Comparison of ENCODE assay signal across 30 cellular contexts in genomic region chr21:26753822-26754221, GRCh38.
"Had no signal": no experiment of that assay in that cellular context is flagged by ENCODE, and none has a peak within 500 bp of the region (broad histone marks: within the 10 kb centered on the region; RNA-seq: fewer than 3 reads in every experiment).

No MANE protein-coding gene starts in this region.

- H3K4me1 Mint-ChIP-seq: activated CD4-positive, alpha-beta memory T cell treated with anti-CD3 and anti-CD28 coated beads, Interleukin-2, amount 10 ng/mL, durations not matched to agents 7 days and 5 days; activated CD4-positive, alpha-beta T cell treated with anti-CD3 and anti-CD28 coated beads, Interleukin-2, amount 10 ng/mL, durations not matched to agents 7 days and 5 days; activated naive CD4-positive, alpha-beta T cell treated with anti-CD3 and anti-CD28 coated beads, Interleukin-2, amount 10 ng/mL, durations not matched to agents 7 days and 5 days; activated naive CD8-positive, alpha-beta T cell treated with anti-CD3 and anti-CD28 coated beads, Interleukin-2, amount 10 ng/mL, durations not matched to agents 7 days and 5 days; stimulated activated effector memory CD8-positive, alpha-beta T cell treated with anti-CD3 and anti-CD28 coated beads, Interleukin-12 subunit alpha, Interleukin-12 subunit beta, amount 100 ng/mL, for 72 hours had no signal

- H3K9me3 Mint-ChIP-seq: activated CD4-positive, alpha-beta memory T cell treated with anti-CD3 and anti-CD28 coated beads, Interleukin-2, amount 10 ng/mL, durations not matched to agents 7 days and 5 days; activated CD4-positive, alpha-beta T cell treated with anti-CD3 and anti-CD28 coated beads, Interleukin-2, amount 10 ng/mL, durations not matched to agents 7 days and 5 days; activated naive CD4-positive, alpha-beta T cell treated with anti-CD3 and anti-CD28 coated beads, Interleukin-2, amount 10 ng/mL, durations not matched to agents 7 days and 5 days; activated naive CD8-positive, alpha-beta T cell treated with anti-CD3 and anti-CD28 coated beads, Interleukin-2, amount 10 ng/mL, durations not matched to agents 7 days and 5 days; activated T-cell treated with anti-CD3 and anti-CD28 coated beads, Interleukin-2, amount 50 U/mL, for 24 hours; neural crest cell; stimulated activated effector memory CD8-positive, alpha-beta T cell treated with anti-CD3 and anti-CD28 coated beads, Interleukin-12 subunit alpha, Interleukin-12 subunit beta, amount 100 ng/mL, for 72 hours; stimulated activated naive CD8-positive, alpha-beta T cell treated with anti-CD3 and anti-CD28 coated beads, Interleukin-15, Interleukin-2, amounts not matched to agents 100 ng/mL and 50 ng/mL, for 24 hours had no signal

- DNase-seq: activated CD4-positive, alpha-beta memory T cell treated with anti-CD3 and anti-CD28 coated beads, Interleukin-2, amount 10 ng/mL, durations not matched to agents 7 days and 5 days; activated CD4-positive, alpha-beta T cell treated with anti-CD3 and anti-CD28 coated beads for 1 hour; activated CD4-positive, alpha-beta T cell treated with anti-CD3 and anti-CD28 coated beads, Interleukin-2, amount 10 ng/mL, durations not matched to agents 7 days and 5 days; activated CD8-positive, alpha-beta memory T cell treated with anti-CD3 and anti-CD28 coated beads, Interleukin-2, amount 50 U/mL, for 48 hours; activated gamma-delta T cell; activated naive CD4-positive, alpha-beta T cell treated with anti-CD3 and anti-CD28 coated beads, Interleukin-2, amount 10 ng/mL, durations not matched to agents 7 days and 5 days; activated naive CD8-positive, alpha-beta T cell treated with anti-CD3 and anti-CD28 coated beads, Interleukin-2, amount 10 ng/mL, durations not matched to agents 7 days and 5 days; activated T-cell treated with anti-CD3 and anti-CD28 coated beads, Interleukin-2, amount 50 U/mL, for 24 hours; brain microvascular endothelial cell; dorsolateral prefrontal cortex; effector memory CD4-positive, alpha-beta T cell; gastrocnemius medialis; glutamatergic neuron; islet precursor cell; left cardiac atrium; left ventricle myocardium superior; nucleus accumbens; pancreas; retina; sigmoid colon; small intestine; stimulated activated CD4-positive, alpha-beta T cell treated with anti-CD3 and anti-CD28 coated beads, Interleukin-4, amount 100 ng/mL, for 24 hours; trophoblast cell; uterus had no signal

- H3K27me3 ChIP-seq: brain microvascular endothelial cell, gastrocnemius medialis, pancreas, sigmoid colon, uterus had no signal

- H3K27me3 Mint-ChIP-seq: activated CD4-positive, alpha-beta memory T cell treated with anti-CD3 and anti-CD28 coated beads, Interleukin-2, amount 10 ng/mL, durations not matched to agents 7 days and 5 days; activated CD4-positive, alpha-beta T cell treated with anti-CD3 and anti-CD28 coated beads, Interleukin-2, amount 10 ng/mL, durations not matched to agents 7 days and 5 days; activated naive CD4-positive, alpha-beta T cell treated with anti-CD3 and anti-CD28 coated beads, Interleukin-2, amount 10 ng/mL, durations not matched to agents 7 days and 5 days; activated T-cell treated with anti-CD3 and anti-CD28 coated beads, Interleukin-2, amount 50 U/mL, for 24 hours; stimulated activated naive CD8-positive, alpha-beta T cell treated with anti-CD3 and anti-CD28 coated beads, Interleukin-15, Interleukin-2, amounts not matched to agents 100 ng/mL and 50 ng/mL, for 24 hours had no signal

- H3K4me3 Mint-ChIP-seq: activated CD4-positive, alpha-beta memory T cell treated with anti-CD3 and anti-CD28 coated beads, Interleukin-2, amount 10 ng/mL, durations not matched to agents 7 days and 5 days; activated CD4-positive, alpha-beta T cell treated with anti-CD3 and anti-CD28 coated beads, Interleukin-2, amount 10 ng/mL, durations not matched to agents 7 days and 5 days; activated naive CD4-positive, alpha-beta T cell treated with anti-CD3 and anti-CD28 coated beads, Interleukin-2, amount 10 ng/mL, durations not matched to agents 7 days and 5 days; activated naive CD8-positive, alpha-beta T cell treated with anti-CD3 and anti-CD28 coated beads, Interleukin-2, amount 10 ng/mL, durations not matched to agents 7 days and 5 days; activated T-cell treated with anti-CD3 and anti-CD28 coated beads, Interleukin-2, amount 50 U/mL, for 24 hours; neural crest cell; stimulated activated effector memory CD8-positive, alpha-beta T cell treated with anti-CD3 and anti-CD28 coated beads, Interleukin-12 subunit alpha, Interleukin-12 subunit beta, amount 100 ng/mL, for 72 hours; stimulated activated naive CD8-positive, alpha-beta T cell treated with anti-CD3 and anti-CD28 coated beads, Interleukin-15, Interleukin-2, amounts not matched to agents 100 ng/mL and 50 ng/mL, for 24 hours had no signal

- H3K36me3 ChIP-seq: brain microvascular endothelial cell, gastrocnemius medialis, pancreas, prostate gland, sigmoid colon, thoracic aorta, uterus had no signal

- H3K4me3 ChIP-seq: coronary artery, dorsolateral prefrontal cortex, gastrocnemius medialis, pancreas, prostate gland, sigmoid colon, thoracic aorta, uterus had no signal

- H3K36me3 Mint-ChIP-seq: activated naive CD4-positive, alpha-beta T cell treated with anti-CD3 and anti-CD28 coated beads, Interleukin-2, amount 10 ng/mL, durations not matched to agents 7 days and 5 days; activated naive CD8-positive, alpha-beta T cell treated with anti-CD3 and anti-CD28 coated beads, Interleukin-2, amount 10 ng/mL, durations not matched to agents 7 days and 5 days; stimulated activated effector memory CD8-positive, alpha-beta T cell treated with anti-CD3 and anti-CD28 coated beads, Interleukin-12 subunit alpha, Interleukin-12 subunit beta, amount 100 ng/mL, for 72 hours had no signal

- ATAC-seq: gastrocnemius medialis; left cardiac atrium; left ventricle myocardium superior; pancreas; stimulated activated effector memory CD8-positive, alpha-beta T cell treated with anti-CD3 and anti-CD28 coated beads, Interleukin-12 subunit alpha, Interleukin-12 subunit beta, amount 100 ng/mL, for 72 hours had no signal

- H3K9me3 ChIP-seq: gastrocnemius medialis, pancreas, prostate gland, sigmoid colon, thoracic aorta, uterus had no signal

- H3K4me1 ChIP-seq: gastrocnemius medialis, pancreas, prostate gland, sigmoid colon, uterus had no signal

- H3K27ac Mint-ChIP-seq: activated CD4-positive, alpha-beta memory T cell treated with anti-CD3 and anti-CD28 coated beads, Interleukin-2, amount 10 ng/mL, durations not matched to agents 7 days and 5 days; activated CD4-positive, alpha-beta T cell treated with anti-CD3 and anti-CD28 coated beads, Interleukin-2, amount 10 ng/mL, durations not matched to agents 7 days and 5 days; activated naive CD4-positive, alpha-beta T cell treated with anti-CD3 and anti-CD28 coated beads, Interleukin-2, amount 10 ng/mL, durations not matched to agents 7 days and 5 days; activated naive CD8-positive, alpha-beta T cell treated with anti-CD3 and anti-CD28 coated beads, Interleukin-2, amount 10 ng/mL, durations not matched to agents 7 days and 5 days; activated T-cell treated with anti-CD3 and anti-CD28 coated beads, Interleukin-2, amount 50 U/mL, for 24 hours; stimulated activated effector memory CD8-positive, alpha-beta T cell treated with anti-CD3 and anti-CD28 coated beads, Interleukin-12 subunit alpha, Interleukin-12 subunit beta, amount 100 ng/mL, for 72 hours; stimulated activated naive CD8-positive, alpha-beta T cell treated with anti-CD3 and anti-CD28 coated beads, Interleukin-15, Interleukin-2, amounts not matched to agents 100 ng/mL and 50 ng/mL, for 24 hours had no signal

- H3K27ac ChIP-seq: brain microvascular endothelial cell, coronary artery, dorsolateral prefrontal cortex, gastrocnemius medialis, pancreas, prostate gland, sigmoid colon, thoracic aorta, uterus had no signal
